Comparison of ENCODE assay signal across 8 cellular contexts in the genomic region with DNA sequence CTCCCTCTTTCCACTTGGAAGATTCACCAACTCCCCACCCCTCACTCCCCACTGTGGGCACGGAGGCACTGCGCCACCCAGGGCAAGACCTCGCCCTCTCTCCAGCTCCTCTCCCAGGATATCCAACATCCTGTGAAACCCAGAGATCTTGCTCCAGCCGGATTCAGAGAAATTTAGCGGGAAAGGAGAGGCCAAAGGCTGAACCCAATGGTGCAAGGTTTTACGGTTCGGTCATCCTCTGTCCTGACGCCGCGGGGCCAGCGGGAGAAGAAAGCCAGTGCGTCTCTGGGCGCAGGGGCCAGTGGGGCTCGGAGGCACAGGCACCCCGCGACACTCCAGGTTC. TPM values are rescaled to one million over a fixed set of nuclear protein-coding genes. Genes with fewer than 3 reads are reported as not detected.
DNase-seq lines count a peak whose midpoint lies in the region; ATAC-seq, FAIRE-seq and TF ChIP-seq lines count a peak whose summit lies in the region.

No MANE protein-coding gene starts in this region.

- H2AK5ac ChIP-seq in mesendoderm (ENCODE audit: low read length), result no peak overlapping the region

- TF ChIP-seq CTCF in liver (IDR thresholded peaks at IDR 0.05; ENCODE audit: low read depth, low read length, missing input control) (no peak), HepG2 (CRISPR knock-in tag; IDR thresholded peaks at IDR 0.05) (no peak), brain microvascular endothelial cell (IDR thresholded peaks at IDR 0.05; ENCODE audit: low read depth, low read length, missing control alignments) (no peak)

- H2BK5ac ChIP-seq in mesendoderm (ENCODE audit: low read length), result no peak overlapping the region

- peak overlapping the region; percentile 80 for H3K56ac ChIP-seq in mesendoderm (ENCODE audit: low read length)

- H2BK120ac ChIP-seq in mesendoderm (ENCODE audit: low read depth, low read length), result no peak overlapping the region

- no peak overlapping the region for H4K8ac ChIP-seq in mesendoderm (ENCODE audit: low read depth, low read length)

- H3K36me3 ChIP-seq in liver (ENCODE audit: control insufficient read depth in 4 of 4, insufficient read depth in 3 of 4, low read depth in 1 of 4, low read length in 3 of 4) (no peaks in the 10 kb centered on the region), HepG2 (replicated peaks in 1 of 2; ENCODE audit: control insufficient read depth in 1 of 2, insufficient read depth in 2 of 2, low read length in 2 of 2) (no peaks in the 10 kb centered on the region), brain microvascular endothelial cell (replicated peaks) (no peaks in the 10 kb centered on the region), mesendoderm (ENCODE audit: control insufficient read depth, insufficient read depth, low read length) (no peaks in the 10 kb centered on the region)

- in situ Hi-C loops in HepG2 (cut with HindIII; ENCODE audit: extremely low pct_ligation_motif_present, low pct_unique_long_range_greater_than_20kb), result no loop called here
- in situ Hi-C loops in brain microvascular endothelial cell (cut with HindIII; ENCODE audit: low pct_ligation_motif_present, low sequenced_read_pairs), result no loop called here

- CTCF ChIA-PET in HepG2 (lab: Yijun Ruan, JAX; ENCODE audit: low intra/inter-chr PET ratio, low total read pairs), result no interaction called here

- ATAC-seq in HepG2, result no peak
- ATAC-seq in GM19351 (IDR thresholded peaks at IDR 0.05; ENCODE audit: unreplicated experiment), result no peak
- ATAC-seq in GM18498 (IDR thresholded peaks at IDR 0.05; ENCODE audit: unreplicated experiment), result no peak

- H3K18ac ChIP-seq in mesendoderm (ENCODE audit: low read length), result no peak overlapping the region

- TF ChIP-seq RAD21 in liver (IDR thresholded peaks at IDR 0.05) (no peak), HepG2 (CRISPR knock-in tag; IDR thresholded peaks at IDR 0.05) (no peak)

- no peak for DNase-seq in HepG2 (ENCODE audit: low spot score)
- no peak for DNase-seq in brain microvascular endothelial cell
- peak; percentile 68 for DNase-seq in mesendoderm
- no peak for DNase-seq in NCI-H2107 treated with DMSO at 0.1 percent for 48 hours (lab: John Stamatoyannopoulos, UW; ENCODE audit: unreplicated experiment)
- DNase-seq in kidney tubule cell (ENCODE audit: low spot score), result no peak

- H3K23ac ChIP-seq in mesendoderm (ENCODE audit: low read length), result no peak overlapping the region

- H4K20me1 ChIP-seq in HepG2 (ENCODE audit: insufficient read depth, low read length), result no peaks in the 10 kb centered on the region

- BruUV-seq in HepG2 (replicated peaks; lab: Mats Ljungman, UMichigan), result no TSS peak

- peaks cover 0 to 14% (median 6%) of the 10 kb centered on the region in 4 donors for H3K4me1 ChIP-seq in liver (ENCODE audit: control insufficient read depth in 4 of 4, insufficient read depth in 4 of 4, low read length in 3 of 4)
- peaks cover 9% of the 10 kb centered on the region; the same call in 1 of the 2 replicates for H3K4me1 ChIP-seq in HepG2 (ENCODE audit: insufficient read depth, low read length)
- peaks cover 4% of the 10 kb centered on the region for H3K4me1 ChIP-seq in mesendoderm (ENCODE audit: control insufficient read depth, low read depth, low read length)

- intact Hi-C loops in HepG2 (cut with micrococcal nuclease; ENCODE audit: unreplicated experiment), result no loop called here

- H3K27me3 ChIP-seq in liver (ENCODE audit: control insufficient read depth in 4 of 4, insufficient read depth in 4 of 4, low read length in 3 of 4), result peaks cover 0 to 4% (median 0%) of the 10 kb centered on the region in 4 donors
- H3K27me3 ChIP-seq in HepG2 (ENCODE audit: control insufficient read depth in 1 of 2, insufficient read depth in 2 of 2, low read length in 2 of 2), result peaks cover 4 to 44% of the 10 kb centered on the region in 2 experiments; a peak in 3 of 5 replicates
- no peaks in the 10 kb centered on the region for H3K27me3 ChIP-seq in brain microvascular endothelial cell (replicated peaks)
- H3K27me3 ChIP-seq in mesendoderm (ENCODE audit: insufficient read depth, low read length, poor library complexity), result peaks cover 7% of the 10 kb centered on the region

- FAIRE-seq in HepG2 (lab: Jason Lieb, UNC), result no peak

- H2BK15ac ChIP-seq in mesendoderm (replicated peaks; ENCODE audit: low read depth), result no peak overlapping the region

- WGBS in liver, result 12% methylated on average over 16 of the region's 16 CpGs
- 58% methylated on average over 12 of the region's 16 CpGs for WGBS in HepG2 (ENCODE audit: low lambda C conversion rate)
- no CpG with 5 or more reads among the region's 16 CpGs for WGBS in mesendoderm (ENCODE audit: extremely low coverage, insufficient coverage, low lambda C conversion rate)

- H4K5ac ChIP-seq in mesendoderm (ENCODE audit: low read length), result no peak overlapping the region

- POLR2A ChIA-PET in HepG2 (lab: Yijun Ruan, JAX), result no interaction called here

- H3K9ac ChIP-seq in liver (ENCODE audit: low read depth in 1 of 2, low read length in 2 of 2) (no peak overlapping the region), HepG2 (ENCODE audit: insufficient read depth, low read depth, low read length) (no peak overlapping the region), mesendoderm (ENCODE audit: low read length) (peak overlapping the region; percentile 77)

- peak overlapping the region; percentile 78 to 86 for H3K27ac ChIP-seq in liver (ENCODE audit: low read depth in 1 of 2, low read length in 2 of 2)
- H3K27ac ChIP-seq in HepG2 (ENCODE audit: extremely low read length, insufficient read depth, low read length), result no peak overlapping the region
- H3K27ac ChIP-seq in brain microvascular endothelial cell, result peak overlapping the region; percentile 67
- H3K27ac ChIP-seq in mesendoderm (ENCODE audit: low read depth, low read length), result no peak overlapping the region

- H3K4ac ChIP-seq in mesendoderm (ENCODE audit: low read depth, low read length), result no peak overlapping the region

- H3K79me1 ChIP-seq in mesendoderm (ENCODE audit: low read length), result no peaks in the 10 kb centered on the region

- peak overlapping the region in 2 of 3 donors; percentile 57 for H3K4me3 ChIP-seq in liver (ENCODE audit: low read depth in 1 of 3, low read length in 3 of 3)
- no peak overlapping the region for H3K4me3 ChIP-seq in HepG2 (replicated peaks in 1 of 3; ENCODE audit: insufficient read depth in 1 of 3, low read depth in 2 of 3, low read length in 3 of 3)
- H3K4me3 ChIP-seq in brain microvascular endothelial cell (ENCODE audit: low read depth, low read length), result peak overlapping the region; percentile 97
- peak overlapping the region; percentile 44 for H3K4me3 ChIP-seq in mesendoderm (ENCODE audit: low read length)

- TF ChIP-seq POLR2A in HepG2 (IDR thresholded peaks at IDR 0.05; ENCODE audit: insufficient read depth in 1 of 2, low read depth in 2 of 2, low read length in 2 of 2), result no peak

- no peaks in the 10 kb centered on the region for H3K9me3 ChIP-seq in liver (ENCODE audit: control insufficient read depth in 4 of 4, low read length in 3 of 4)
- no peaks in the 10 kb centered on the region for H3K9me3 ChIP-seq in HepG2 (ENCODE audit: low read length)

- H3K4me2 ChIP-seq in HepG2 (ENCODE audit: low read depth, low read length), result no peak overlapping the region
- peak overlapping the region; percentile 85 for H3K4me2 ChIP-seq in mesendoderm (ENCODE audit: low read length)

- TF ChIP-seq EP300 in HepG2 (IDR thresholded peaks at IDR 0.05; ENCODE audit: low read depth in 2 of 2, low read length in 2 of 2), result no peak
- TF ChIP-seq EP300 in HepG2 (CRISPR knock-in tag; IDR thresholded peaks at IDR 0.05; ENCODE audit: borderline replicate concordance), result no peak

- H2AFZ ChIP-seq in HepG2 (ENCODE audit: low read length), result no peak overlapping the region

- H3K79me2 ChIP-seq in HepG2 (ENCODE audit: insufficient read depth, low read length), result no peaks in the 10 kb centered on the region
- no peaks in the 10 kb centered on the region for H3K79me2 ChIP-seq in mesendoderm (ENCODE audit: control insufficient read depth, insufficient read depth, low read length)

TF ChIP-seq in HepG2, 621 proteins besides CTCF, POLR2A, EP300 and RAD21 (continues in another document):
- TF ChIP-seq, protein P1, sequence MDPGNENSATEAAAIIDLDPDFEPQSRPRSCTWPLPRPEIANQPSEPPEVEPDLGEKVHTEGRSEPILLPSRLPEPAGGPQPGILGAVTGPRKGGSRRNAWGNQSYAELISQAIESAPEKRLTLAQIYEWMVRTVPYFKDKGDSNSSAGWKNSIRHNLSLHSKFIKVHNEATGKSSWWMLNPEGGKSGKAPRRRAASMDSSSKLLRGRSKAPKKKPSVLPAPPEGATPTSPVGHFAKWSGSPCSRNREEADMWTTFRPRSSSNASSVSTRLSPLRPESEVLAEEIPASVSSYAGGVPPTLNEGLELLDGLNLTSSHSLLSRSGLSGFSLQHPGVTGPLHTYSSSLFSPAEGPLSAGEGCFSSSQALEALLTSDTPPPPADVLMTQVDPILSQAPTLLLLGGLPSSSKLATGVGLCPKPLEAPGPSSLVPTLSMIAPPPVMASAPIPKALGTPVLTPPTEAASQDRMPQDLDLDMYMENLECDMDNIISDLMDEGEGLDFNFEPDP (CRISPR knock-in tag; conservative IDR thresholded peaks at IDR 0.05), result no peak

RNA-seq across cellular contexts. Expression of gene CD44, which starts 0.4 kb away (rescaled TPM):
- total RNA-seq in liver (10 to 100 TPM; 16.7 to 26.9 TPM), HepG2 (2016; rRNA removed; fragmentation: Illumina TruSeq; extraction: Trizol) (0.02 TPM in 1 of 2 replicates, not detected in the other)
- polyA plus RNA-seq in liver (10 to 100 TPM in 1 of 2 donors, 1 to 10 TPM in 1; 4.1 to 12.6 TPM), HepG2 (2011; rRNA removed) (0.11 and 0.29 TPM in 2 replicates)
- total RNA-seq in HepG2 (2016; cell fraction: cytosol; rRNA removed; fragmentation: Illumina TruSeq; extraction: Trizol; ENCODE audit: low read depth), result not detected in 2 replicates
- total RNA-seq in HepG2 (2016; cell fraction: insoluble cytoplasmic fraction; rRNA removed; fragmentation: Illumina TruSeq; extraction: Trizol), result not detected in 2 replicates
- total RNA-seq in HepG2 (2016; cell fraction: membrane; rRNA removed; fragmentation: Illumina TruSeq; extraction: Trizol), result not detected in 2 replicates
- total RNA-seq in HepG2 (2016; cell fraction: nucleus; rRNA removed; fragmentation: Illumina TruSeq; extraction: Trizol), result not detected in 2 replicates
- 0.16 and 0.21 TPM in 2 replicates for polyA plus RNA-seq in HepG2 (2011; cell fraction: cytosol; rRNA removed)
- polyA plus RNA-seq in HepG2 (2011; cell fraction: nucleus; rRNA removed), result not detected in 2 replicates
- polyA plus RNA-seq in HepG2 (2012), result not detected in 2 replicates
- polyA plus RNA-seq in HepG2 (2016; cell fraction: cytosol; fragmentation: Illumina TruSeq; extraction: Trizol; ENCODE audit: low read depth), result not detected in 2 replicates
- not detected in 2 replicates for polyA plus RNA-seq in HepG2 (2016; cell fraction: insoluble cytoplasmic fraction; fragmentation: Illumina TruSeq; extraction: Trizol; ENCODE audit: low read depth)
- not detected in 2 replicates for polyA plus RNA-seq in HepG2 (2016; cell fraction: membrane; fragmentation: Illumina TruSeq; extraction: Trizol; ENCODE audit: low read depth)
- not detected in 2 replicates for polyA plus RNA-seq in HepG2 (2016; cell fraction: nucleus; fragmentation: Illumina TruSeq; extraction: Trizol; ENCODE audit: insufficient read depth, low read depth)
- 343 TPM in 1 of 2 replicates, not detected in the other for polyA minus RNA-seq in HepG2 (2011; rRNA and poly(A)+ RNA removed; ENCODE audit: low replicate concordance)
- 0.97 TPM in 1 of 2 replicates, not detected in the other for polyA minus RNA-seq in HepG2 (2011; cell fraction: cytosol; rRNA and poly(A)+ RNA removed)
- polyA minus RNA-seq in HepG2 (2011; cell fraction: nucleus; rRNA and poly(A)+ RNA removed), result 0.39 and 0.62 TPM in 2 replicates
- polyA plus RNA-seq in mesendoderm (2013, experiment 1 of 2), result 29.0 TPM
- 30.1 TPM for polyA plus RNA-seq in mesendoderm (2013, experiment 2 of 2)

Comparison
In these comparisons a context has a peak if more than half of its experiments do, and no peak if none do; other contexts are left out.
1. H3K27ac ChIP-seq: peak in liver (2 of 2) and brain microvascular endothelial cell (single experiment); none in HepG2 (single experiment) and mesendoderm (single experiment).
2. H3K4me3 ChIP-seq: peak in liver (2 of 3), brain microvascular endothelial cell (single experiment) and mesendoderm (single experiment); none in HepG2 (0 of 3).
3. RNA of gene CD44, which starts 0.4 kb away (total RNA-seq): 16.7 to 26.9 TPM in liver; 0.02 TPM in HepG2; every median in the first group is over 10 times any median in the second.